9 cellular contexts compared by ENCODE assay signal in genomic region chr3:57646723-57647122, GRCh38. TPM values are rescaled to one million over a fixed set of nuclear protein-coding genes. Genes with fewer than 3 reads are reported as not detected.
DNase-seq lines count a peak whose midpoint lies in the region; ATAC-seq and TF ChIP-seq lines count a peak whose summit lies in the region.
"Had no signal": no experiment of that assay in that cellular context is flagged by ENCODE, and none has a peak within 500 bp of the region (broad histone marks: within the 10 kb centered on the region; RNA-seq: fewer than 3 reads in every experiment).

No MANE protein-coding gene starts in this region.

- H3K4me3 ChIP-seq in CD8-positive, alpha-beta T cell (ENCODE audit: low read depth, low read length): no peak overlapping the region
- no peak overlapping the region for H3K4me3 ChIP-seq in MG63
- no peak overlapping the region for H3K4me3 ChIP-seq in endodermal cell (ENCODE audit: low read length)
- H3K4me3 ChIP-seq in BE2C (ENCODE audit: low read depth, low read length): no peak overlapping the region

- WGBS in endodermal cell (ENCODE audit: insufficient coverage in 1 of 2, insufficient read length in 1 of 2), 2 experiments: 89 to 95% methylated on average over 1 of the region's 2 CpGs

- H3K27ac ChIP-seq in CD8-positive, alpha-beta T cell (ENCODE audit: low read depth, low read length): no peak overlapping the region
- H3K27ac ChIP-seq in endodermal cell (ENCODE audit: low read depth, low read length): no peak overlapping the region

- POLR2A ChIA-PET in CD8-positive, alpha-beta T cell (lab: Charles Lee): no interaction called here

- H3K27ac Mint-ChIP-seq in CD8-positive, alpha-beta T cell: peak overlapping the region; percentile 55
- H3K27ac Mint-ChIP-seq in endodermal cell (peak overlapping the region; percentile 67), mesothelial cell of epicardium (peak overlapping the region; percentile 66)

- H3K9me3 Mint-ChIP-seq in CD8-positive, alpha-beta T cell: peaks cover 15% of the 10 kb centered on the region
- H3K9me3 Mint-ChIP-seq in endodermal cell: peaks cover 19% of the 10 kb centered on the region
- H3K9me3 Mint-ChIP-seq in mesothelial cell of epicardium: peaks cover 28% of the 10 kb centered on the region

- no peaks in the 10 kb centered on the region for H3K27me3 Mint-ChIP-seq in CD8-positive, alpha-beta T cell (ENCODE audit: low read depth)
- H3K27me3 Mint-ChIP-seq in endodermal cell (ENCODE audit: insufficient read depth) (no peaks in the 10 kb centered on the region), mesothelial cell of epicardium (ENCODE audit: low read depth) (no peaks in the 10 kb centered on the region)
- H3K27me3 Mint-ChIP-seq: activated naive CD4-positive, alpha-beta T cell treated with anti-CD3 and anti-CD28 coated beads, Interleukin-2, amount 50 U/mL, for 24 hours had no signal

- no peaks in the 10 kb centered on the region for H3K9me3 ChIP-seq in CD8-positive, alpha-beta T cell (ENCODE audit: low read length)
- H3K9me3 ChIP-seq in MG63 (no peaks in the 10 kb centered on the region), endodermal cell (ENCODE audit: control insufficient read depth, low read length) (peaks cover 24% of the 10 kb centered on the region), BE2C (no peaks in the 10 kb centered on the region)

- no peak overlapping the region for H3K9ac ChIP-seq in endodermal cell (ENCODE audit: extremely low read depth, low read length, poor library complexity, severe bottlenecking)

- peaks cover 22% of the 10 kb centered on the region for H3K36me3 ChIP-seq in CD8-positive, alpha-beta T cell (ENCODE audit: insufficient read depth, low read length)
- H3K36me3 ChIP-seq in MG63: peaks cover 7% of the 10 kb centered on the region
- H3K36me3 ChIP-seq in endodermal cell (ENCODE audit: control insufficient read depth, insufficient read depth, low read length): peaks cover 52% of the 10 kb centered on the region
- no peaks in the 10 kb centered on the region for H3K36me3 ChIP-seq in BE2C

- no peak for TF ChIP-seq CTCF in CD8-positive, alpha-beta T cell (IDR thresholded peaks at IDR 0.05)
- TF ChIP-seq CTCF in endodermal cell (conservative IDR thresholded peaks at IDR 0.05): peak; percentile 20
- TF ChIP-seq CTCF in mesothelial cell of epicardium (IDR thresholded peaks at IDR 0.05; ENCODE audit: unreplicated experiment): no peak
- TF ChIP-seq CTCF in BE2C (IDR thresholded peaks at IDR 0.05; ENCODE audit: low read depth, low read length): no peak

- H3K36me3 Mint-ChIP-seq in CD8-positive, alpha-beta T cell: peaks cover 86% of the 10 kb centered on the region
- peaks cover 66% of the 10 kb centered on the region for H3K36me3 Mint-ChIP-seq in endodermal cell (ENCODE audit: low read depth)
- peaks cover 62% of the 10 kb centered on the region for H3K36me3 Mint-ChIP-seq in mesothelial cell of epicardium

- CTCF ChIA-PET in CD8-positive, alpha-beta T cell (lab: Charles Lee): interaction anchor here (1.0 kb wide), 1 partner anchor 179 kb away, joined by 3 read pairs; no protein-coding TSS in a partner anchor

- H3K4me3 Mint-ChIP-seq in CD8-positive, alpha-beta T cell: no peak overlapping the region
- no peak overlapping the region for H3K4me3 Mint-ChIP-seq in endodermal cell
- no peak overlapping the region for H3K4me3 Mint-ChIP-seq in mesothelial cell of epicardium
- H3K4me3 Mint-ChIP-seq: activated naive CD4-positive, alpha-beta T cell treated with anti-CD3 and anti-CD28 coated beads, Interleukin-2, amount 50 U/mL, for 24 hours had no signal

- intact Hi-C loops in CD8-positive, alpha-beta T cell (cut with DNase I, micrococcal nuclease): loop anchor here (5.0 to 10.0 kb wide), 3 partner anchors 181 to 211 kb away; no protein-coding TSS in a partner anchor

- no peak for DNase-seq in CD8-positive, alpha-beta T cell
- DNase-seq in MG63 (peak; percentile 1), endodermal cell (no peak), mesothelial cell of epicardium (ENCODE audit: low spot score in 2 of 2, unreplicated experiment in 2 of 2) (no peak), BE2C (no peak)
- DNase-seq in activated CD4-positive, alpha-beta T cell treated with anti-CD3 and anti-CD28 coated beads for 4 hours: no peak
- no peak for DNase-seq in activated CD4-positive, alpha-beta T cell treated with anti-CD3 and anti-CD28 coated beads for 1 hour

- ATAC-seq in CD8-positive, alpha-beta T cell: peak; percentile 54
- no peak for ATAC-seq in HG03460 (IDR thresholded peaks at IDR 0.05; ENCODE audit: unreplicated experiment)

- no peaks in the 10 kb centered on the region for H3K4me1 ChIP-seq in CD8-positive, alpha-beta T cell (ENCODE audit: insufficient read depth, low read length)
- H3K4me1 ChIP-seq in endodermal cell (ENCODE audit: control insufficient read depth, insufficient read depth, low read length): no peaks in the 10 kb centered on the region
- H3K4me1 ChIP-seq in BE2C: no peaks in the 10 kb centered on the region

- H3K27me3 ChIP-seq in CD8-positive, alpha-beta T cell (ENCODE audit: insufficient read depth, low read length): no peaks in the 10 kb centered on the region
- H3K27me3 ChIP-seq in MG63 (no peaks in the 10 kb centered on the region), endodermal cell (ENCODE audit: control insufficient read depth, insufficient read depth, low read length, poor library complexity, severe bottlenecking) (no peaks in the 10 kb centered on the region), BE2C (no peaks in the 10 kb centered on the region)

- H3K4me1 Mint-ChIP-seq in CD8-positive, alpha-beta T cell (ENCODE audit: low read depth): peaks cover 18% of the 10 kb centered on the region
- H3K4me1 Mint-ChIP-seq in endodermal cell (no peaks in the 10 kb centered on the region), mesothelial cell of epicardium (peaks cover 2% of the 10 kb centered on the region)

RNA-seq across cellular contexts. Expression of gene DENND6A, which starts 46.2 kb away (rescaled TPM):
- total RNA-seq in CD8-positive, alpha-beta T cell: 10 to 100 TPM; 74.6 to 79.3 TPM
- total RNA-seq in MG63 (2014; rRNA removed; shearing (Covaris generic); ENCODE audit: low replicate concordance): 3.6 and 17.8 TPM in 2 replicates
- total RNA-seq in endodermal cell (10 to 100 TPM; 23.4 to 35.1 TPM), mesothelial cell of epicardium (41.8 to 52.0 TPM (median 42.0 TPM) in 3 replicates)
- 19.6 TPM for polyA plus RNA-seq in endodermal cell (2013, experiment 1 of 2)
- 19.4 TPM for polyA plus RNA-seq in endodermal cell (2013, experiment 2 of 2)
- 3.5 TPM for polyA plus RNA-seq in BE2C (2012; ENCODE audit: insufficient read depth, insufficient read length, low read depth)

RNA-seq across cellular contexts. Expression of gene ARF4, which starts 49.6 kb away (rescaled TPM):
- 10 to 100 TPM; 72.7 to 73.5 TPM for total RNA-seq in CD8-positive, alpha-beta T cell
- total RNA-seq in MG63 (2014; rRNA removed; shearing (Covaris generic); ENCODE audit: low replicate concordance): 120 and 159 TPM in 2 replicates
- 100 to 1,000 TPM; 176 to 188 TPM for total RNA-seq in endodermal cell
- polyA plus RNA-seq in endodermal cell (2013, experiment 1 of 2): 184 TPM
- 182 TPM for polyA plus RNA-seq in endodermal cell (2013, experiment 2 of 2)
- 165 to 177 TPM (median 167 TPM) in 3 replicates for total RNA-seq in mesothelial cell of epicardium
- polyA plus RNA-seq in BE2C (2012; ENCODE audit: insufficient read depth, insufficient read length, low read depth): 133 TPM
